26 cellular contexts compared by ENCODE assay signal in genomic region chr12:109744026-109744425, GRCh38. TPM values are rescaled to one million over a fixed set of nuclear protein-coding genes. Genes with fewer than 3 reads are reported as not detected.
DNase-seq lines count a peak whose midpoint lies in the region; ATAC-seq and TF ChIP-seq lines count a peak whose summit lies in the region.
"Had no signal": no experiment of that assay in that cellular context is flagged by ENCODE, and none has a peak within 500 bp of the region (broad histone marks: within the 10 kb centered on the region; RNA-seq: fewer than 3 reads in every experiment).

No MANE protein-coding gene starts in this region.

- H3K27me3 Mint-ChIP-seq in natural killer cell treated with Interleukin-12 subunit alpha and Interleukin-12 subunit beta and Interleukin-15 and Interleukin-18, amount 100 ng/mL, for 72 hours: no peaks in the 10 kb centered on the region
- H3K27me3 Mint-ChIP-seq in natural killer cell (ENCODE audit: low read depth in 2 of 2): peaks cover 0 to 4% of the 10 kb centered on the region in 2 donors
- peaks cover 0 to 3% of the 10 kb centered on the region in 2 donors for H3K27me3 Mint-ChIP-seq in T-cell

- H3K27me3 ChIP-seq in ovary: no peaks in the 10 kb centered on the region
- H3K27me3 ChIP-seq: testis had no signal

- H3K9me3 Mint-ChIP-seq in natural killer cell treated with Interleukin-12 subunit alpha and Interleukin-12 subunit beta and Interleukin-15 and Interleukin-18, amount 100 ng/mL, for 72 hours: no peaks in the 10 kb centered on the region
- no peaks in the 10 kb centered on the region for H3K9me3 Mint-ChIP-seq in natural killer cell
- H3K9me3 Mint-ChIP-seq in T-cell: no peaks in the 10 kb centered on the region
- H3K9me3 Mint-ChIP-seq: activated CD4-positive, alpha-beta memory T cell treated with anti-CD3 and anti-CD28 coated beads for 36 hours; activated naive CD4-positive, alpha-beta T cell treated with anti-CD3 and anti-CD28 coated beads, Interleukin-2, amount 50 U/mL, for 72 hours; CD4-positive, CD25-positive, alpha-beta regulatory T cell; memory B cell; stimulated activated memory B cell treated with anti-CD40 and anti-IgM and Interleukin-4, amounts not matched to agents 10 μg/mL and 1 μg/mL and 100 μg/mL, for 72 hours had no signal

- H3K27ac Mint-ChIP-seq in natural killer cell treated with Interleukin-12 subunit alpha and Interleukin-12 subunit beta and Interleukin-15 and Interleukin-18, amount 100 ng/mL, for 72 hours: no peak overlapping the region
- no peak overlapping the region for H3K27ac Mint-ChIP-seq in natural killer cell
- H3K27ac Mint-ChIP-seq in T-cell: no peak overlapping the region
- H3K27ac Mint-ChIP-seq: activated CD4-positive, alpha-beta memory T cell treated with anti-CD3 and anti-CD28 coated beads for 36 hours; CD4-positive, CD25-positive, alpha-beta regulatory T cell; memory B cell; stimulated activated memory B cell treated with anti-CD40 and anti-IgM and Interleukin-4, amounts not matched to agents 10 μg/mL and 1 μg/mL and 100 μg/mL, for 72 hours had no signal

- H3K4me3 Mint-ChIP-seq in natural killer cell treated with Interleukin-12 subunit alpha and Interleukin-12 subunit beta and Interleukin-15 and Interleukin-18, amount 100 ng/mL, for 72 hours: no peak overlapping the region
- H3K4me3 Mint-ChIP-seq in natural killer cell: no peak overlapping the region
- no peak overlapping the region for H3K4me3 Mint-ChIP-seq in T-cell
- H3K4me3 Mint-ChIP-seq: activated CD4-positive, alpha-beta memory T cell treated with anti-CD3 and anti-CD28 coated beads for 36 hours; memory B cell; stimulated activated memory B cell treated with anti-CD40 and anti-IgM and Interleukin-4, amounts not matched to agents 10 μg/mL and 1 μg/mL and 100 μg/mL, for 72 hours had no signal

- peaks cover 9% of the 10 kb centered on the region for H3K4me1 ChIP-seq in ovary (ENCODE audit: insufficient read depth)

- POLR2A ChIA-PET in T-cell (lab: Charles Lee): no interaction called here

- intact Hi-C loops in natural killer cell (cut with micrococcal nuclease) (no loop called here), left cardiac atrium (cut with DNase I) (no loop called here), ovary (cut with DNase I) (no loop called here)

- CTCF ChIA-PET in T-cell (lab: Charles Lee): no interaction called here

- H3K36me3 ChIP-seq in ovary: no peaks in the 10 kb centered on the region

- 94 to 96% (median 95%) methylated on average over 14 of the region's 14 CpGs for WGBS in ovary, 3 donors

- H3K36me3 Mint-ChIP-seq in natural killer cell treated with Interleukin-12 subunit alpha and Interleukin-12 subunit beta and Interleukin-15 and Interleukin-18, amount 100 ng/mL, for 72 hours: no peaks in the 10 kb centered on the region
- H3K36me3 Mint-ChIP-seq in natural killer cell: no peaks in the 10 kb centered on the region
- no peaks in the 10 kb centered on the region for H3K36me3 Mint-ChIP-seq in T-cell
- H3K36me3 Mint-ChIP-seq: activated CD4-positive, alpha-beta memory T cell treated with anti-CD3 and anti-CD28 coated beads for 36 hours; activated naive CD4-positive, alpha-beta T cell treated with anti-CD3 and anti-CD28 coated beads, Interleukin-2, amount 50 U/mL, for 72 hours; CD4-positive, CD25-positive, alpha-beta regulatory T cell; memory B cell; stimulated activated memory B cell treated with anti-CD40 and anti-IgM and Interleukin-4, amounts not matched to agents 10 μg/mL and 1 μg/mL and 100 μg/mL, for 72 hours had no signal

- no peak overlapping the region for H3K27ac ChIP-seq in ovary
- H3K27ac ChIP-seq: parathyroid adenoma, PC-9, testis had no signal

- TF ChIP-seq CTCF in natural killer cell (IDR thresholded peaks at IDR 0.05): no peak
- no peak for TF ChIP-seq CTCF in ovary (IDR thresholded peaks at IDR 0.05)

- peak; percentile 5 to 21 for ATAC-seq in natural killer cell treated with Interleukin-12 subunit alpha and Interleukin-12 subunit beta and Interleukin-15 and Interleukin-18, amount 100 ng/mL, for 72 hours
- ATAC-seq in natural killer cell (no peak), left cardiac atrium (no peak), T-cell (replicated peaks in 1 of 4) (no peak), HG03135 (IDR thresholded peaks at IDR 0.05; ENCODE audit: unreplicated experiment) (no peak), HG03460 (IDR thresholded peaks at IDR 0.05; ENCODE audit: unreplicated experiment) (no peak)
- ATAC-seq: activated naive CD4-positive, alpha-beta T cell treated with anti-CD3 and anti-CD28 coated beads, Interleukin-2, amount 50 U/mL, for 72 hours; esophagus mucosa; stimulated activated memory B cell treated with anti-CD40 and anti-IgM and Interleukin-4, amounts not matched to agents 10 μg/mL and 1 μg/mL and 100 μg/mL, for 72 hours had no signal

- no peak for DNase-seq in natural killer cell treated with Interleukin-12 subunit alpha and Interleukin-12 subunit beta and Interleukin-15 and Interleukin-18, amount 100 ng/mL, for 72 hours (ENCODE audit: low spot score)
- DNase-seq in natural killer cell (no peak), left cardiac atrium (peak; percentile 10), ovary (peak in 4 of 5 donors; percentile 16 to 33 (median 20)), T-cell (no peak), SHP77 (lab: John Stamatoyannopoulos, UW) (no peak)
- DNase-seq: activated CD4-positive, alpha-beta memory T cell treated with anti-CD3 and anti-CD28 coated beads for 36 hours; activated T-cell treated with anti-CD3 and anti-CD28 coated beads for 4 hours; CD4-positive, CD25-positive, alpha-beta regulatory T cell; cerebellar nuclear complex; effector memory CD4-positive, alpha-beta T cell; foreskin melanocyte; GOT3; NCI-H1092; NCI-H187 treated with DMSO at 0.1 percent for 48 hours; PC-9; stimulated activated CD4-positive, alpha-beta T cell treated with anti-CD3 and anti-CD28 coated beads, Interleukin-1b, Interleukin-23, amount 100 ng/mL, for 48 hours; T-helper 2 cell; testis had no signal

- no peak for TF ChIP-seq POLR2A in ovary (IDR thresholded peaks at IDR 0.05)

- no peaks in the 10 kb centered on the region for H3K9me3 ChIP-seq in ovary
- H3K9me3 ChIP-seq: testis had no signal

- no peak overlapping the region for H3K4me3 ChIP-seq in ovary
- H3K4me3 ChIP-seq: PC-9, testis had no signal

- H3K4me1 Mint-ChIP-seq in natural killer cell treated with Interleukin-12 subunit alpha and Interleukin-12 subunit beta and Interleukin-15 and Interleukin-18, amount 100 ng/mL, for 72 hours (ENCODE audit: low read depth in 2 of 2): no peaks in the 10 kb centered on the region
- H3K4me1 Mint-ChIP-seq in natural killer cell (no peaks in the 10 kb centered on the region), T-cell (no peaks in the 10 kb centered on the region)
- H3K4me1 Mint-ChIP-seq: CD4-positive, CD25-positive, alpha-beta regulatory T cell; memory B cell; stimulated activated memory B cell treated with anti-CD40 and anti-IgM and Interleukin-4, amounts not matched to agents 10 μg/mL and 1 μg/mL and 100 μg/mL, for 72 hours had no signal

- no peak for TF ChIP-seq EP300 in ovary (IDR thresholded peaks at IDR 0.05)

RNA-seq across cellular contexts. Expression of gene FAM222A, which starts 30.4 kb away (rescaled TPM):
- total RNA-seq in natural killer cell treated with Interleukin-12 subunit alpha and Interleukin-12 subunit beta and Interleukin-15 and Interleukin-18, amount 100 ng/mL, for 72 hours: 1 to 10 TPM; 1.2 to 1.8 TPM
- total RNA-seq in natural killer cell (1 to 10 TPM; 3.1 to 6.6 (median 4.0) TPM), left cardiac atrium (10 to 100 TPM; 14.5 to 21.8 TPM), ovary (10 to 100 TPM in 5 of 7 donors, 1 to 10 TPM in 2; 7.2 to 28.4 (median 15.3) TPM), T-cell (1 to 10 TPM in 4 of 5 donors, under 1 TPM in 1; 0.95 to 4.2 (median 1.6) TPM)
- polyA plus RNA-seq in ovary: 10 to 100 TPM in 1 of 2 donors, 1 to 10 TPM in 1; 4.8 to 11.5 TPM

Comparison
In these comparisons a context has a peak if more than half of its experiments do, and no peak if none do; other contexts are left out.
1. ATAC-seq: peak in natural killer cell treated with Interleukin-12 subunit alpha and Interleukin-12 subunit beta and Interleukin-15 and Interleukin-18, amount 100 ng/mL, for 72 hours (2 of 2); none in natural killer cell (0 of 3), left cardiac atrium (0 of 2), T-cell (0 of 4), HG03135 (single experiment) and HG03460 (single experiment).
2. DNase-seq: peak in left cardiac atrium (single experiment) and ovary (4 of 5); none in natural killer cell treated with Interleukin-12 subunit alpha and Interleukin-12 subunit beta and Interleukin-15 and Interleukin-18, amount 100 ng/mL, for 72 hours (single experiment), natural killer cell (single experiment), T-cell (0 of 34) and SHP77 (0 of 2).